Comparison of ENCODE assay signal across 26 cellular contexts in the genomic region with DNA sequence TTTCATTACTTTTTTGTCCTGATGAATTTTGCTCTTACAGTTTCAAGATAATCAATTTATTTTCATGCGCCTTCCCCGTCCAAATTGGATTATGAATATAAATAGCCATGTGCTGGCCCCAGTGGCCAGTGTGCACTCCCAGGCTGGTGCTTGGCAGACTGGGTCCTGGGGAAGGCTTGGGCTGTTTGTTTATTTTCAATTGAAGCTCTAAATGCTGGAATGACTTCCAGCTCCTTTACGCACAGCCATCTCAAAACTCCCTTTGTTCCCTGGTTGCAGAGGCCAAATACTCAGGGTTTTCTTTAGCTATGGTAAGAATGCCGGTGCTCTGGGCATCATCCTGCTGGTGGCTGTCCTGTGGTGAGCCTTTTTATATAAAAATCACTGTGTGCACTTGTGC.
A peak's percentile ranks its signal among the peaks of the same experiment; 100 is the strongest.
DNase-seq lines count a peak whose midpoint lies in the region; ATAC-seq lines count a peak whose summit lies in the region.
"Had no signal": no experiment of that assay in that cellular context is flagged by ENCODE, and none has a peak within 500 bp of the region (broad histone marks: within the 10 kb centered on the region; RNA-seq: fewer than 3 reads in every experiment).

No MANE protein-coding gene starts in this region.

- H3K27me3 ChIP-seq in Karpas-422 (ENCODE audit: low read length): no peaks in the 10 kb centered on the region
- H3K27me3 ChIP-seq: body of pancreas, transverse colon had no signal

- H3K36me3 ChIP-seq in Karpas-422 (ENCODE audit: insufficient read depth, low read length): 0 out of 2 replicates have a peak, but pooled peaks cover 10% of the 10 kb centered on the region
- H3K36me3 ChIP-seq: transverse colon had no signal

- no peak overlapping the region for H3K9ac ChIP-seq in Karpas-422 (ENCODE audit: low read length)

- no peak overlapping the region for H2AFZ ChIP-seq in Karpas-422 (ENCODE audit: low read length)
- H2AFZ ChIP-seq: PC-9 had no signal

- H3K4me3 ChIP-seq in Karpas-422 (ENCODE audit: low read length): no peak overlapping the region
- H3K4me3 ChIP-seq: A549, body of pancreas, PC-9, transverse colon had no signal

- peaks cover 91% of the 10 kb centered on the region for H3K4me1 ChIP-seq in Karpas-422 (ENCODE audit: low read length)
- H3K4me1 ChIP-seq: A549 had no signal

- H3K9me3 ChIP-seq in Karpas-422 (ENCODE audit: low read length): no peaks in the 10 kb centered on the region
- H3K9me3 ChIP-seq: A549, body of pancreas, transverse colon had no signal

- no peak overlapping the region for H3K4me2 ChIP-seq in Karpas-422 (ENCODE audit: low read depth, low read length, poor library complexity, severe bottlenecking)
- H3K4me2 ChIP-seq: A549, PC-9 had no signal

- DNase-seq in Ammon's horn (ENCODE audit: low spot score) (peak; percentile 69), Karpas-422 (no peak), epidermal melanocyte (ENCODE audit: insufficient read length, low spot score) (peak; percentile 45), midbrain (lab: John Stamatoyannopoulos, UW) (peak; percentile 69), AML-193 (lab: John Stamatoyannopoulos, UW) (no peak)
- DNase-seq in stimulated activated CD4-positive, alpha-beta T cell treated with anti-CD3 and anti-CD28 coated beads, Interleukin-4, amount 100 ng/mL, for 4 hours: no peak
- DNase-seq: activated CD4-positive, alpha-beta T cell treated with anti-CD3 and anti-CD28 coated beads, Interleukin-2, amount 50 U/mL, for 1 hour; activated T-cell treated with anti-CD3 and anti-CD28 coated beads, Interleukin-2, amount 50 U/mL, for 4 hours; body of pancreas; effector CD4-positive, alpha-beta T cell; Kasumi-1; left colon; mesendoderm; naive B cell; NCI-H187 treated with DMSO at 0.1 percent for 48 hours; NCI-H524 treated with DMSO at 0.1 percent for 48 hours; NK-92 treated with Interleukin-12 subunit alpha and Interleukin-12 subunit beta, amount 100 ng/mL, for 24 hours; occipital lobe; PC-9; SHP77; transverse colon had no signal

- peaks cover 99% of the 10 kb centered on the region for H3K79me2 ChIP-seq in Karpas-422 (ENCODE audit: low read length)

- no peaks in the 10 kb centered on the region for H3K9me2 ChIP-seq in Karpas-422 (replicated peaks; ENCODE audit: insufficient read depth, low read length)

- H3K27ac ChIP-seq in Karpas-422 (ENCODE audit: low read length): peak overlapping the region; percentile 90; the same call in 1 of the 2 replicates
- H3K27ac ChIP-seq: A549, body of pancreas, epithelial cell of prostate, PC-9, transverse colon had no signal

- ATAC-seq in GM21367 (IDR thresholded peaks at IDR 0.05; ENCODE audit: unreplicated experiment) (no peak), GM18907 (IDR thresholded peaks at IDR 0.05; ENCODE audit: unreplicated experiment) (no peak)
- ATAC-seq: A549; activated T-cell treated with anti-CD3 and anti-CD28 coated beads, Interleukin-2, amount 50 U/mL, for 4 hours; body of pancreas; left colon; WTC11 had no signal

- no peaks in the 10 kb centered on the region for H4K20me1 ChIP-seq in Karpas-422 (ENCODE audit: insufficient read depth, low read depth, low read length)

Comparison
In these comparisons a context has a peak if more than half of its experiments do, and no peak if none do; other contexts are left out.
1. DNase-seq: peak in Ammon's horn (single experiment), epidermal melanocyte (single experiment) and midbrain (single experiment); none in Karpas-422 (single experiment), AML-193 (0 of 2) and stimulated activated CD4-positive, alpha-beta T cell treated with anti-CD3 and anti-CD28 coated beads, Interleukin-4, amount 100 ng/mL, for 4 hours (0 of 2).